Comparison of ENCODE assay signal across 8 cellular contexts in the genomic region with DNA sequence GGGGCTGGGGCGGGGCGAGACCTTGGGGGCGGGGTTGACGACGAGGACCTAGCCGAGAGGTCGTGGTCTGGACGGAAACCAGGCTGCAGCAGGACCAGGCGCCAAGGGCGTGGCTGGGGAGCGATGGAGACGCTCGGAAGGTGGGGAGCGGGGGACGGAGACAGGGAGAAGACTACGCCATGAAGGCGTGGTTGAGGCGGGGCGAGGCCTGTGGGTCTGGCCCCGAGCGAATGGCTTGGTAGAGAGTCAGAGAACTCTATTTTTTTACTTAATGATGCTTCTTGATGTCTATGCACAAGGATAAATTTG. TPM values are rescaled to one million over a fixed set of nuclear protein-coding genes. Genes with fewer than 3 reads are reported as not detected.
DNase-seq lines count a peak whose midpoint lies in the region; ATAC-seq and TF ChIP-seq lines count a peak whose summit lies in the region.

No MANE protein-coding gene starts in this region.

- in situ Hi-C loops in brain microvascular endothelial cell (cut with HindIII; ENCODE audit: low pct_ligation_motif_present, low sequenced_read_pairs): no loop called here

- POLR2A ChIA-PET in BJ (lab: Charles Lee): interaction anchor here (0.5 kb wide), 1 partner anchor 514 kb away, joined by 4 read pairs; no protein-coding TSS in a partner anchor
- POLR2A ChIA-PET in GM10248 (lab: Yijun Ruan, JAX): interaction anchor here (0.8 kb wide), 1 partner anchor 20 kb away, joined by 9 read pairs; no protein-coding TSS in a partner anchor

- CTCF ChIA-PET in BJ (lab: Yijun Ruan, JAX): interaction anchor here (0.7 to 1.2 kb wide), 2 partner anchors 22 to 24 kb away, joined by 4 read pairs; no protein-coding TSS in a partner anchor
- CTCF ChIA-PET in GM10248 (lab: Yijun Ruan, JAX): interaction anchor here (2.0 kb wide), 1 partner anchor 194 kb away, joined by 4 read pairs; no protein-coding TSS in a partner anchor

- no peak overlapping the region for H3K9ac ChIP-seq in HUES64 (ENCODE audit: low read depth, low read length)

- H3K4me3 ChIP-seq in BJ (ENCODE audit: low read depth, low read length) (peak overlapping the region; percentile 28), HUES64 (ENCODE audit: low read length) (peak overlapping the region; percentile 38), brain microvascular endothelial cell (ENCODE audit: low read depth, low read length) (peak overlapping the region; percentile 46)

- H3K36me3 Mint-ChIP-seq in naive B cell: peaks cover 10 to 16% of the 10 kb centered on the region in 2 donors

- WGBS in HUES64: 1% methylated on average over 21 of the region's 21 CpGs

- DNase-seq in BJ (ENCODE audit: low read depth): no peak
- no peak for DNase-seq in brain microvascular endothelial cell
- no peak for DNase-seq in naive B cell
- DNase-seq in kidney glomerular epithelial cell (lab: John Stamatoyannopoulos, UW): no peak
- DNase-seq in cerebellar nuclear complex (lab: John Stamatoyannopoulos, UW): no peak
- no peak for DNase-seq in GM10248 (ENCODE audit: extremely low spot score)

- peaks cover 4% of the 10 kb centered on the region; the same call in 1 of the 2 replicates for H3K9me3 ChIP-seq in HUES64 (ENCODE audit: insufficient read depth, low read depth, low read length)

- ATAC-seq in naive B cell (ENCODE audit: low read depth in 2 of 2) (peak in 1 of 2 donors; percentile 1), GM21360 (IDR thresholded peaks at IDR 0.05; ENCODE audit: unreplicated experiment) (no peak)

- H3K4me1 Mint-ChIP-seq in naive B cell: peaks cover 15 to 38% (median 31%) of the 10 kb centered on the region in 3 donors

- peak overlapping the region; percentile 60 to 99 (median 92) for H3K27ac Mint-ChIP-seq in naive B cell

- H3K27me3 ChIP-seq in BJ (ENCODE audit: control insufficient read depth, insufficient read depth, low read length): no peaks in the 10 kb centered on the region
- no peaks in the 10 kb centered on the region for H3K27me3 ChIP-seq in HUES64 (ENCODE audit: insufficient read depth, low read length)
- no peaks in the 10 kb centered on the region for H3K27me3 ChIP-seq in brain microvascular endothelial cell (replicated peaks)

- H3K27ac ChIP-seq in HUES64 (ENCODE audit: low read depth, low read length): no peak overlapping the region
- no peak overlapping the region for H3K27ac ChIP-seq in brain microvascular endothelial cell

- no peaks in the 10 kb centered on the region for H3K27me3 Mint-ChIP-seq in naive B cell

- H3K36me3 ChIP-seq in BJ (ENCODE audit: control insufficient read depth, insufficient read depth, low read length) (no peaks in the 10 kb centered on the region), HUES64 (ENCODE audit: insufficient read depth, low read length) (peaks cover 10% of the 10 kb centered on the region; the same call in 1 of the 2 replicates), brain microvascular endothelial cell (replicated peaks) (peaks cover 14% of the 10 kb centered on the region)

- TF ChIP-seq CTCF in BJ (IDR thresholded peaks at IDR 0.05; ENCODE audit: insufficient read depth, low read depth, low read length) (no peak), brain microvascular endothelial cell (IDR thresholded peaks at IDR 0.05; ENCODE audit: low read depth, low read length, missing control alignments) (no peak), GM10248 (IDR thresholded peaks at IDR 0.05; ENCODE audit: control extremely low read depth, extremely low read depth, low read depth, missing control alignments) (no peak)

- H3K4me1 ChIP-seq in HUES64 (ENCODE audit: insufficient read depth, low read length): peaks cover 3% of the 10 kb centered on the region; the same call in 1 of the 2 replicates

- peaks cover 0 to 17% (median 6%) of the 10 kb centered on the region in 7 donors for H3K9me3 Mint-ChIP-seq in naive B cell

- H3K4me3 Mint-ChIP-seq in naive B cell: peak overlapping the region; percentile 84 to 97 (median 92)

RNA-seq across cellular contexts. Expression of gene FBXL12, which starts 0.7 kb away (rescaled TPM):
- polyA plus RNA-seq in BJ (2011; rRNA removed): 23.5 and 35.3 TPM in 2 replicates
- 11.5 and 13.1 TPM in 2 replicates for polyA minus RNA-seq in BJ (2011; rRNA and poly(A)+ RNA removed)
- polyA plus RNA-seq in HUES64 (2013, experiment 1 of 2): 21.2 TPM
- 20.5 TPM for polyA plus RNA-seq in HUES64 (2013, experiment 2 of 2)
- 10 to 100 TPM; 12.6 to 24.7 (median 13.4) TPM for polyA plus RNA-seq in naive B cell (ENCODE audit: low read depth in 6 of 6)

RNA-seq across cellular contexts. Expression of gene UBL5, which starts 8.2 kb away (rescaled TPM):
- polyA plus RNA-seq in BJ (2011; rRNA removed) (506 and 578 TPM in 2 replicates), naive B cell (ENCODE audit: low read depth in 6 of 6) (100 to 1,000 TPM; 401 to 570 (median 499) TPM)
- 39.4 and 43.6 TPM in 2 replicates for polyA minus RNA-seq in BJ (2011; rRNA and poly(A)+ RNA removed)
- polyA plus RNA-seq in HUES64 (2013, experiment 1 of 2): 520 TPM
- polyA plus RNA-seq in HUES64 (2013, experiment 2 of 2): 548 TPM

RNA-seq across cellular contexts. Expression of gene PIN1, which starts 15.6 kb away (rescaled TPM):
- polyA plus RNA-seq in BJ (2011; rRNA removed) (56.4 and 89.6 TPM in 2 replicates), naive B cell (ENCODE audit: low read depth in 6 of 6) (100 to 1,000 TPM in 1 of 6 donors, 10 to 100 TPM in 5; 59.3 to 102 (median 68.3) TPM)
- polyA minus RNA-seq in BJ (2011; rRNA and poly(A)+ RNA removed): 8.1 and 14.3 TPM in 2 replicates
- polyA plus RNA-seq in HUES64 (2013, experiment 1 of 2): 75.6 TPM
- 70.8 TPM for polyA plus RNA-seq in HUES64 (2013, experiment 2 of 2)

RNA-seq across cellular contexts. Expression of gene ZNF846, which starts 51.0 kb away (rescaled TPM):
- polyA plus RNA-seq in BJ (2011; rRNA removed) (3.6 and 7.7 TPM in 2 replicates), naive B cell (ENCODE audit: low read depth in 6 of 6) (10 to 100 TPM in 1 of 6 donors, 1 to 10 TPM in 4, not detected in 1; 5.2 to 12.0 (median 6.6) TPM)
- 8.9 and 10.2 TPM in 2 replicates for polyA minus RNA-seq in BJ (2011; rRNA and poly(A)+ RNA removed)
- 6.6 TPM for polyA plus RNA-seq in HUES64 (2013, experiment 1 of 2)
- polyA plus RNA-seq in HUES64 (2013, experiment 2 of 2): 6.8 TPM
